In genomic region chr3:4739289-4740236, GRCh38 we compare ENCODE assay signal across 1 cellular context.
TF ChIP-seq lines count a peak whose summit lies in the region.

No MANE protein-coding gene starts in this region.

TF ChIP-seq in K562, 482 proteins besides CTCF, POLR2A, EP300 and RAD21 (continued from another document and continues in another):
- TF ChIP-seq HOMEZ (CRISPR knock-in tag; IDR thresholded peaks at IDR 0.05) = no peak
- TF ChIP-seq CHAMP1 (IDR thresholded peaks at IDR 0.05) = no peak; the same call in 1 of the 2 replicates
- no peak; a peak in 1 of 4 replicates for TF ChIP-seq SRF (CRISPR knock-in tag; IDR thresholded peaks at IDR 0.05)
- no peak for TF ChIP-seq IRF1 (CRISPR knock-in tag; IDR thresholded peaks at IDR 0.05; ENCODE audit: borderline replicate concordance)
- TF ChIP-seq ETS2 (tag; IDR thresholded peaks at IDR 0.05; ENCODE audit: borderline replicate concordance, poor library complexity, severe bottlenecking) = no peak
- no peak for TF ChIP-seq GTF2E2 (tag; IDR thresholded peaks at IDR 0.05)
- no peak for TF ChIP-seq TAF7 (tag; IDR thresholded peaks at IDR 0.05)
- TF ChIP-seq CSDE1 (IDR thresholded peaks at IDR 0.05) = no peak
- no peak for TF ChIP-seq ZNF740 (CRISPR knock-in tag; IDR thresholded peaks at IDR 0.05)
- no peak for TF ChIP-seq ZNF740 (tag; IDR thresholded peaks at IDR 0.05)
- peak in 1 of 2 experiments; percentile 91; a peak in 2 of 4 replicates for TF ChIP-seq TBL1XR1 (IDR thresholded peaks at IDR 0.05; ENCODE audit: low read length in 2 of 2)
- no peak for TF ChIP-seq ZNF41 (CRISPR knock-in tag; conservative IDR thresholded peaks at IDR 0.05)
- TF ChIP-seq NFATC3 (IDR thresholded peaks at IDR 0.05) = no peak
- no peak for TF ChIP-seq FOXO4 (CRISPR knock-in tag; IDR thresholded peaks at IDR 0.05)
- no peak for TF ChIP-seq RERE (CRISPR knock-in tag; IDR thresholded peaks at IDR 0.05; ENCODE audit: borderline replicate concordance)
- no peak for TF ChIP-seq ZNF280B (CRISPR knock-in tag; IDR thresholded peaks at IDR 0.05)
- no peak for TF ChIP-seq ZNF561 (CRISPR knock-in tag; conservative IDR thresholded peaks at IDR 0.05)
- TF ChIP-seq STAG1 (CRISPR knock-in tag; IDR thresholded peaks at IDR 0.05; ENCODE audit: borderline replicate concordance) = no peak
- no peak for TF ChIP-seq U2AF2 (optimal IDR thresholded peaks at IDR 0.05; ENCODE audit: low read depth, low read length)
- TF ChIP-seq ZNF121 (CRISPR knock-in tag; conservative IDR thresholded peaks at IDR 0.05) = no peak
- 0 out of 2 replicates have a peak, but pooled peaks have one; percentile 6 for TF ChIP-seq ZNF134 (CRISPR knock-in tag; conservative IDR thresholded peaks at IDR 0.05)
- peak; percentile 91 for TF ChIP-seq HINFP (tag; conservative IDR thresholded peaks at IDR 0.05; ENCODE audit: low read depth)
- no peak for TF ChIP-seq ILK (tag; IDR thresholded peaks at IDR 0.05; ENCODE audit: borderline replicate concordance, low read depth)
- TF ChIP-seq ZNF431 (CRISPR knock-in tag; IDR thresholded peaks at IDR 0.05) = no peak
- no peak for TF ChIP-seq ZNF655 (CRISPR knock-in tag; IDR thresholded peaks at IDR 0.05)
- no peak for TF ChIP-seq ZNF696 (CRISPR knock-in tag; conservative IDR thresholded peaks at IDR 0.05)
- TF ChIP-seq ZNF175 (CRISPR knock-in tag; IDR thresholded peaks at IDR 0.05; ENCODE audit: low read depth) = no peak
- TF ChIP-seq GABPA (tag; conservative IDR thresholded peaks at IDR 0.05; ENCODE audit: low read depth) = peak; percentile 52
- TF ChIP-seq ZNF780A (CRISPR knock-in tag; IDR thresholded peaks at IDR 0.05) = no peak
- no peak for TF ChIP-seq CHD2 (IDR thresholded peaks at IDR 0.05; ENCODE audit: low read depth, low read length)
- no peak for TF ChIP-seq JUN (IDR thresholded peaks at IDR 0.05; ENCODE audit: borderline replicate concordance, low read depth, low read length)
- 0 out of 2 replicates have a peak, but pooled peaks have one; percentile 47 for TF ChIP-seq JUN (CRISPR knock-in tag; IDR thresholded peaks at IDR 0.05; ENCODE audit: borderline replicate concordance)
- no peak for TF ChIP-seq ZNF586 (CRISPR knock-in tag; conservative IDR thresholded peaks at IDR 0.05)
- TF ChIP-seq CREBBP (IDR thresholded peaks at IDR 0.05; ENCODE audit: low read depth, low read length) = no peak
- no peak for TF ChIP-seq NR2C1 (IDR thresholded peaks at IDR 0.05)
- no peak; the same call in 1 of the 2 replicates for TF ChIP-seq NR2C1 (tag; IDR thresholded peaks at IDR 0.05)
- no peak for TF ChIP-seq SNRNP70 (optimal IDR thresholded peaks at IDR 0.05; ENCODE audit: low read depth, low read length)
- TF ChIP-seq ZNF695 (CRISPR knock-in tag; IDR thresholded peaks at IDR 0.05) = no peak
- TF ChIP-seq SREBF1 (IDR thresholded peaks at IDR 0.05; ENCODE audit: borderline replicate concordance, low read depth, low read length) = no peak
- TF ChIP-seq C11orf30 (IDR thresholded peaks at IDR 0.05; ENCODE audit: low read depth) = no peak
- no peak for TF ChIP-seq IRF2 (CRISPR knock-in tag; IDR thresholded peaks at IDR 0.05)
- no peak for TF ChIP-seq GATA2 (CRISPR knock-in tag; IDR thresholded peaks at IDR 0.05)
- peak; percentile 17 for TF ChIP-seq CXXC5 (CRISPR knock-in tag; IDR thresholded peaks at IDR 0.05)
- TF ChIP-seq RBM17 (IDR thresholded peaks at IDR 0.05; ENCODE audit: borderline replicate concordance, low read depth, low read length) = no peak
- TF ChIP-seq ZFP91 (CRISPR knock-in tag; IDR thresholded peaks at IDR 0.05) = no peak
